In the genomic region with DNA sequence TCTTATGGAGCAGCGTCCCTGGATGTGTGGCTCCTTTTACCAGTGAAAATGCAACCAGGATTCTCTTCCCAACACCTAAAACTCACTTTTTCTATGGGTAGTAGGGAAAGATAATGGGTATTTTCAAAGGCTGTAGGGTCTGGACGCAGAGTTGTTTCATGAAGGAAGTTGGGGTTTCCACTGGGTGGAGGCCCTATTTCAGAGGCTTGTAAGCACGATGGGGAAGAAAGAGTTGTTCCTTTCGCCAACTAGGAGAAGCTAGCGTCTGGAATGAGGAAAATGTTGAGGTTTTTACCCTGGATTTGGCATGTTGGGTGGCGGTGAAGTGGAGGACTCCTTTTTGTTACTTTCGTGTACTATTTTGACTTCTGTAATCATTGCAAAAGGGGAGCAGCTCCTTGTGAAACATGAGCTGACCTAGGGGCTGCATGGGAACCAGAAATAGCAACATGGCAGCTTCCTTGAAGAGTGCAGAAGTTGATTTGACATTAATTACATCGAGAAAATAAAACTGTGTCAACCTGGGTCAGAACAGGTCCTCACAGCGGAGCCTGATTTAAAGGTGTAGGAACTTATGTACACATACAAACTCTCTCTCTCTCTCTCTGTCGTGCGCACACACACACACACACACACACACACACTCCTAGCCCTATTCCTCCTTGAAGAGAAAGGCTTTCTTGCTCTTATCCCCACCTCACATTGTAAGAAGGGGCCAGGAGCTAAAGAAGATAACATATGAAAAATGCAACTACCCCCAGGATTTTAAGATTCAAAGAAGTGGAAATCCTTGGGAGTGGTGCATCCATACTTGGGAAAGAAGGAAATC, we compare ENCODE assay signal across 1 cellular context.
TF ChIP-seq lines count a peak whose summit lies in the region.

No MANE protein-coding gene starts in this region.

TF ChIP-seq in K562, 482 proteins besides CTCF, POLR2A, EP300 and RAD21 (continued from another document and continues in another):
- TF ChIP-seq, protein P1, sequence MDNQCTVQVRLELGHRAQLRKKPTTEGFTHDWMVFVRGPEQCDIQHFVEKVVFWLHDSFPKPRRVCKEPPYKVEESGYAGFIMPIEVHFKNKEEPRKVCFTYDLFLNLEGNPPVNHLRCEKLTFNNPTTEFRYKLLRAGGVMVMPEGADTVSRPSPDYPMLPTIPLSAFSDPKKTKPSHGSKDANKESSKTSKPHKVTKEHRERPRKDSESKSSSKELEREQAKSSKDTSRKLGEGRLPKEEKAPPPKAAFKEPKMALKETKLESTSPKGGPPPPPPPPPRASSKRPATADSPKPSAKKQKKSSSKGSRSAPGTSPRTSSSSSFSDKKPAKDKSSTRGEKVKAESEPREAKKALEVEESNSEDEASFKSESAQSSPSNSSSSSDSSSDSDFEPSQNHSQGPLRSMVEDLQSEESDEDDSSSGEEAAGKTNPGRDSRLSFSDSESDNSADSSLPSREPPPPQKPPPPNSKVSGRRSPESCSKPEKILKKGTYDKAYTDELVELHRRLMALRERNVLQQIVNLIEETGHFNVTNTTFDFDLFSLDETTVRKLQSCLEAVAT (IDR thresholded peaks at IDR 0.05), result 0 out of 4 replicates have a peak, but pooled peaks of 1 of the 2 experiments have one; percentile 4
- TF ChIP-seq ZNF184 (CRISPR knock-in tag; IDR thresholded peaks at IDR 0.05), result no peak
- TF ChIP-seq OTX1 (CRISPR knock-in tag; IDR thresholded peaks at IDR 0.05), result 0 out of 2 replicates have a peak, but pooled peaks have one; percentile 4
- TF ChIP-seq ZNF696 (CRISPR knock-in tag; conservative IDR thresholded peaks at IDR 0.05), result peak; percentile 2; the same call in 1 of the 2 replicates
- no peak for TF ChIP-seq ZFP36 (IDR thresholded peaks at IDR 0.05; ENCODE audit: low read depth, low read length, partially characterized antibody)
- TF ChIP-seq TBL1XR1 (IDR thresholded peaks at IDR 0.05; ENCODE audit: low read length in 2 of 2), result peak in 1 of 2 experiments; percentile 39; a peak in 1 of 4 replicates
- TF ChIP-seq PKNOX1 (IDR thresholded peaks at IDR 0.05), result no peak
- TF ChIP-seq, protein P2, sequence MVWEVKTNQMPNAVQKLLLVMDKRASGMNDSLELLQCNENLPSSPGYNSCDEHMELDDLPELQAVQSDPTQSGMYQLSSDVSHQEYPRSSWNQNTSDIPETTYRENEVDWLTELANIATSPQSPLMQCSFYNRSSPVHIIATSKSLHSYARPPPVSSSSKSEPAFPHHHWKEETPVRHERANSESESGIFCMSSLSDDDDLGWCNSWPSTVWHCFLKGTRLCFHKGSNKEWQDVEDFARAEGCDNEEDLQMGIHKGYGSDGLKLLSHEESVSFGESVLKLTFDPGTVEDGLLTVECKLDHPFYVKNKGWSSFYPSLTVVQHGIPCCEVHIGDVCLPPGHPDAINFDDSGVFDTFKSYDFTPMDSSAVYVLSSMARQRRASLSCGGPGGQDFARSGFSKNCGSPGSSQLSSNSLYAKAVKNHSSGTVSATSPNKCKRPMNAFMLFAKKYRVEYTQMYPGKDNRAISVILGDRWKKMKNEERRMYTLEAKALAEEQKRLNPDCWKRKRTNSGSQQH (CRISPR knock-in tag; IDR thresholded peaks at IDR 0.05), result peak; percentile 53
- no peak for TF ChIP-seq JUN (IDR thresholded peaks at IDR 0.05; ENCODE audit: borderline replicate concordance, low read depth, low read length)
- TF ChIP-seq JUN (CRISPR knock-in tag; IDR thresholded peaks at IDR 0.05; ENCODE audit: borderline replicate concordance), result no peak
- TF ChIP-seq, protein P3, sequence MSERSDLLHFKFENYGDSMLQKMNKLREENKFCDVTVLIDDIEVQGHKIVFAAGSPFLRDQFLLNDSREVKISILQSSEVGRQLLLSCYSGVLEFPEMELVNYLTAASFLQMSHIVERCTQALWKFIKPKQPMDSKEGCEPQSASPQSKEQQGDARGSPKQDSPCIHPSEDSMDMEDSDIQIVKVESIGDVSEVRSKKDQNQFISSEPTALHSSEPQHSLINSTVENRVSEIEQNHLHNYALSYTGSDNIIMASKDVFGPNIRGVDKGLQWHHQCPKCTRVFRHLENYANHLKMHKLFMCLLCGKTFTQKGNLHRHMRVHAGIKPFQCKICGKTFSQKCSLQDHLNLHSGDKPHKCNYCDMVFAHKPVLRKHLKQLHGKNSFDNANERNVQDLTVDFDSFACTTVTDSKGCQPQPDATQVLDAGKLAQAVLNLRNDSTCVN (CRISPR knock-in tag; IDR thresholded peaks at IDR 0.05), result 0 out of 2 replicates have a peak, but pooled peaks have one; percentile 10
- TF ChIP-seq ARID1B (IDR thresholded peaks at IDR 0.05), result peak; percentile 33; the same call in 1 of the 2 replicates
- TF ChIP-seq ZNF436 (CRISPR knock-in tag; IDR thresholded peaks at IDR 0.05), result 0 out of 2 replicates have a peak, but pooled peaks have one; percentile 3
- TF ChIP-seq NBN (IDR thresholded peaks at IDR 0.05; ENCODE audit: low read depth), result peak; percentile 34; the same call in 1 of the 2 replicates
- TF ChIP-seq NCOR1 (IDR thresholded peaks at IDR 0.05), result peak; percentile 20; the same call in 1 of the 2 replicates
- TF ChIP-seq CBX8 (IDR thresholded peaks at IDR 0.05; ENCODE audit: borderline replicate concordance, extremely low read depth, low read depth, low read length, poor library complexity, severe bottlenecking), result no peak
- TF ChIP-seq POLR2G (IDR thresholded peaks at IDR 0.05; ENCODE audit: low read depth, low read length), result peak; percentile 57; the same call in 1 of the 2 replicates
- peak; percentile 15 for TF ChIP-seq SMAD1 (IDR thresholded peaks at IDR 0.05; ENCODE audit: low read depth, low read length, partially characterized antibody)
- no peak for TF ChIP-seq NCOA1 (IDR thresholded peaks at IDR 0.05; ENCODE audit: low read depth)
- 0 out of 2 replicates have a peak, but pooled peaks have one; percentile 5 for TF ChIP-seq STAT5A (IDR thresholded peaks at IDR 0.05; ENCODE audit: borderline replicate concordance, low read length)
- TF ChIP-seq ZNF274 (IDR thresholded peaks at IDR 0.05; ENCODE audit: borderline replicate concordance, low read depth, low read length), result no peak
- TF ChIP-seq HOXB6 (CRISPR knock-in tag; IDR thresholded peaks at IDR 0.05; ENCODE audit: borderline replicate concordance), result 0 out of 2 replicates have a peak, but pooled peaks have one; percentile 9
- peak; percentile 38; the same call in 1 of the 2 replicates for TF ChIP-seq ZNF592 (IDR thresholded peaks at IDR 0.05)
- peak; percentile 25; the same call in 1 of the 2 replicates for TF ChIP-seq TCF3 (CRISPR knock-in tag; IDR thresholded peaks at IDR 0.05)
- TF ChIP-seq SMAD4 (CRISPR knock-in tag; conservative IDR thresholded peaks at IDR 0.05), result no peak
- TF ChIP-seq, protein P4, sequence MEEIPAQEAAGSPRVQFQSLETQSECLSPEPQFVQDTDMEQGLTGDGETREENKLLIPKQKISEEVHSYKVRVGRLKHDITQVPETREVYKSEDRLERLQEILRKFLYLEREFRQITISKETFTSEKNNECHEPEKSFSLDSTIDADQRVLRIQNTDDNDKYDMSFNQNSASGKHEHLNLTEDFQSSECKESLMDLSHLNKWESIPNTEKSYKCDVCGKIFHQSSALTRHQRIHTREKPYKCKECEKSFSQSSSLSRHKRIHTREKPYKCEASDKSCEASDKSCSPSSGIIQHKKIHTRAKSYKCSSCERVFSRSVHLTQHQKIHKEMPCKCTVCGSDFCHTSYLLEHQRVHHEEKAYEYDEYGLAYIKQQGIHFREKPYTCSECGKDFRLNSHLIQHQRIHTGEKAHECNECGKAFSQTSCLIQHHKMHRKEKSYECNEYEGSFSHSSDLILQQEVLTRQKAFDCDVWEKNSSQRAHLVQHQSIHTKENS (CRISPR knock-in tag; IDR thresholded peaks at IDR 0.05), result 0 out of 2 replicates have a peak, but pooled peaks have one; percentile 9
- TF ChIP-seq, protein P5, sequence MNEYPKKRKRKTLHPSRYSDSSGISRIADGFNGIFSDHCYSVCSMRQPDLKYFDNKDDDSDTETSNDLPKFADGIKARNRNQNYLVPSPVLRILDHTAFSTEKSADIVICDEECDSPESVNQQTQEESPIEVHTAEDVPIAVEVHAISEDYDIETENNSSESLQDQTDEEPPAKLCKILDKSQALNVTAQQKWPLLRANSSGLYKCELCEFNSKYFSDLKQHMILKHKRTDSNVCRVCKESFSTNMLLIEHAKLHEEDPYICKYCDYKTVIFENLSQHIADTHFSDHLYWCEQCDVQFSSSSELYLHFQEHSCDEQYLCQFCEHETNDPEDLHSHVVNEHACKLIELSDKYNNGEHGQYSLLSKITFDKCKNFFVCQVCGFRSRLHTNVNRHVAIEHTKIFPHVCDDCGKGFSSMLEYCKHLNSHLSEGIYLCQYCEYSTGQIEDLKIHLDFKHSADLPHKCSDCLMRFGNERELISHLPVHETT (CRISPR knock-in tag; conservative IDR thresholded peaks at IDR 0.05 in 1 of 2, IDR thresholded peaks at IDR 0.05 in 1 of 2), result peak in 1 of 2 experiments; percentile 38; a peak in 2 of 4 replicates
- peak; percentile 81 for TF ChIP-seq SUPT5H (IDR thresholded peaks at IDR 0.05)
- TF ChIP-seq ZNF695 (CRISPR knock-in tag; IDR thresholded peaks at IDR 0.05), result no peak
- no peak for TF ChIP-seq E2F3 (CRISPR knock-in tag; IDR thresholded peaks at IDR 0.05)
- no peak for TF ChIP-seq SMARCE1 (IDR thresholded peaks at IDR 0.05)
- TF ChIP-seq, protein P6, sequence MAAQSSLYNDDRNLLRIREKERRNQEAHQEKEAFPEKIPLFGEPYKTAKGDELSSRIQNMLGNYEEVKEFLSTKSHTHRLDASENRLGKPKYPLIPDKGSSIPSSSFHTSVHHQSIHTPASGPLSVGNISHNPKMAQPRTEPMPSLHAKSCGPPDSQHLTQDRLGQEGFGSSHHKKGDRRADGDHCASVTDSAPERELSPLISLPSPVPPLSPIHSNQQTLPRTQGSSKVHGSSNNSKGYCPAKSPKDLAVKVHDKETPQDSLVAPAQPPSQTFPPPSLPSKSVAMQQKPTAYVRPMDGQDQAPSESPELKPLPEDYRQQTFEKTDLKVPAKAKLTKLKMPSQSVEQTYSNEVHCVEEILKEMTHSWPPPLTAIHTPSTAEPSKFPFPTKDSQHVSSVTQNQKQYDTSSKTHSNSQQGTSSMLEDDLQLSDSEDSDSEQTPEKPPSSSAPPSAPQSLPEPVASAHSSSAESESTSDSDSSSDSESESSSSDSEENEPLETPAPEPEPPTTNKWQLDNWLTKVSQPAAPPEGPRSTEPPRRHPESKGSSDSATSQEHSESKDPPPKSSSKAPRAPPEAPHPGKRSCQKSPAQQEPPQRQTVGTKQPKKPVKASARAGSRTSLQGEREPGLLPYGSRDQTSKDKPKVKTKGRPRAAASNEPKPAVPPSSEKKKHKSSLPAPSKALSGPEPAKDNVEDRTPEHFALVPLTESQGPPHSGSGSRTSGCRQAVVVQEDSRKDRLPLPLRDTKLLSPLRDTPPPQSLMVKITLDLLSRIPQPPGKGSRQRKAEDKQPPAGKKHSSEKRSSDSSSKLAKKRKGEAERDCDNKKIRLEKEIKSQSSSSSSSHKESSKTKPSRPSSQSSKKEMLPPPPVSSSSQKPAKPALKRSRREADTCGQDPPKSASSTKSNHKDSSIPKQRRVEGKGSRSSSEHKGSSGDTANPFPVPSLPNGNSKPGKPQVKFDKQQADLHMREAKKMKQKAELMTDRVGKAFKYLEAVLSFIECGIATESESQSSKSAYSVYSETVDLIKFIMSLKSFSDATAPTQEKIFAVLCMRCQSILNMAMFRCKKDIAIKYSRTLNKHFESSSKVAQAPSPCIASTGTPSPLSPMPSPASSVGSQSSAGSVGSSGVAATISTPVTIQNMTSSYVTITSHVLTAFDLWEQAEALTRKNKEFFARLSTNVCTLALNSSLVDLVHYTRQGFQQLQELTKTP (IDR thresholded peaks at IDR 0.05; ENCODE audit: low read depth in 1 of 2, partially characterized antibody in 2 of 2), result peak; percentile 39 to 66
